Comparison of ENCODE assay signal across 18 cellular contexts in genomic region chr4:172708184-172708583, GRCh38.
"Had no signal": no experiment of that assay in that cellular context is flagged by ENCODE, and none has a peak within 500 bp of the region (broad histone marks: within the 10 kb centered on the region; RNA-seq: fewer than 3 reads in every experiment).

No MANE protein-coding gene starts in this region.

- H3K4me3 Mint-ChIP-seq: activated CD8-positive, alpha-beta T cell treated with anti-CD3 and anti-CD28 coated beads for 36 hours; activated naive CD8-positive, alpha-beta T cell; activated T-cell treated with anti-CD3 and anti-CD28 coated beads, Interleukin-2, amount 50 U/mL, for 72 hours; neural progenitor cell; stimulated activated effector memory CD8-positive, alpha-beta T cell treated with anti-CD3 and anti-CD28 coated beads, Interleukin-12 subunit alpha, Interleukin-12 subunit beta, amount 100 ng/mL, for 72 hours had no signal

- H2AFZ ChIP-seq: neural progenitor cell had no signal

- H3K4me1 Mint-ChIP-seq: stimulated activated effector memory CD8-positive, alpha-beta T cell treated with anti-CD3 and anti-CD28 coated beads, Interleukin-12 subunit alpha, Interleukin-12 subunit beta, amount 100 ng/mL, for 72 hours had no signal

- H3K9me3 ChIP-seq: body of pancreas, pancreas had no signal

- ATAC-seq: activated CD8-positive, alpha-beta T cell treated with anti-CD3 and anti-CD28 coated beads for 36 hours; activated T-cell treated with anti-CD3 and anti-CD28 coated beads, Interleukin-2, amount 50 U/mL, for 72 hours; body of pancreas; pancreas; stimulated activated effector memory CD8-positive, alpha-beta T cell treated with anti-CD3 and anti-CD28 coated beads, Interleukin-12 subunit alpha, Interleukin-12 subunit beta, amount 100 ng/mL, for 72 hours had no signal

- H3K36me3 Mint-ChIP-seq: activated naive CD8-positive, alpha-beta T cell; stimulated activated effector memory CD8-positive, alpha-beta T cell treated with anti-CD3 and anti-CD28 coated beads, Interleukin-12 subunit alpha, Interleukin-12 subunit beta, amount 100 ng/mL, for 72 hours had no signal

- H3K27me3 ChIP-seq: body of pancreas, esophagus muscularis mucosa, neural progenitor cell, pancreas, sigmoid colon had no signal

- DNase-seq: activated CD4-positive, alpha-beta T cell treated with anti-CD3 and anti-CD28 coated beads for 48 hours; activated CD8-positive, alpha-beta memory T cell treated with anti-CD3 and anti-CD28 coated beads, Interleukin-2, amount 50 U/mL, for 4 hours; activated CD8-positive, alpha-beta T cell treated with anti-CD3 and anti-CD28 coated beads for 36 hours; activated gamma-delta T cell; activated T-cell treated with anti-CD3 and anti-CD28 coated beads, Interleukin-2, amount 50 U/mL, for 72 hours; amniotic stem cell; body of pancreas; caudate nucleus; kidney; pancreas; sigmoid colon; stimulated activated CD4-positive, alpha-beta T cell treated with anti-CD3 and anti-CD28 coated beads, Interleukin-2, amount 100 ng/mL, for 24 hours had no signal

- H3K36me3 ChIP-seq: esophagus muscularis mucosa, neural progenitor cell, pancreas, sigmoid colon, thoracic aorta had no signal

- H3K4me1 ChIP-seq: body of pancreas, esophagus muscularis mucosa, pancreas, sigmoid colon had no signal

- H3K27ac ChIP-seq: body of pancreas, esophagus muscularis mucosa, neural progenitor cell, pancreas, sigmoid colon, thoracic aorta had no signal

- H3K27ac Mint-ChIP-seq: activated CD8-positive, alpha-beta T cell treated with anti-CD3 and anti-CD28 coated beads for 36 hours; activated naive CD8-positive, alpha-beta T cell; activated T-cell treated with anti-CD3 and anti-CD28 coated beads, Interleukin-2, amount 50 U/mL, for 72 hours; neural progenitor cell; stimulated activated effector memory CD8-positive, alpha-beta T cell treated with anti-CD3 and anti-CD28 coated beads, Interleukin-12 subunit alpha, Interleukin-12 subunit beta, amount 100 ng/mL, for 72 hours; WTC11 had no signal

- H3K9ac ChIP-seq: neural progenitor cell had no signal

- H3K27me3 Mint-ChIP-seq: activated CD8-positive, alpha-beta T cell treated with anti-CD3 and anti-CD28 coated beads for 36 hours; activated naive CD8-positive, alpha-beta T cell had no signal

- H3K4me3 ChIP-seq: body of pancreas, esophagus muscularis mucosa, neural progenitor cell, pancreas, sigmoid colon, thoracic aorta had no signal
